28 cellular contexts compared by ENCODE assay signal in the genomic region with DNA sequence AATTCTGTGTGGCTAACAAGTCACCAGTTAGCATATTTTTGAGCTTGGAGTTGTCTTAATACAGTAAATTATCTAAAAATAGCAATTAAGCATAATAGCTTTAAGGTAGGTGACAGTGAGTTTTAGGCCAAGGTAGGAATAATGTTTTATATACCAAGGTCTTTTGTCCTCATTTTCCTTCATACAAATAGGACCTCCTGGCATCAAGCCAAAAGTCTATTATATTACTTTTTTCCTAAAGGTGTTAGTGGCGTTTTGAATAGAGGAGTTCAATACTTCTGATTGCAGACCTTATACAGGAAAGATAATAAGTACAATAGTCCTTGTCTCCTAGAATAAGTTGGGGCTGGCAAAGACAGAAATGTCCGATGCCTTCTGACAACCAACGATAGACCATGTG.
"Had no signal": no experiment of that assay in that cellular context is flagged by ENCODE, and none has a peak within 500 bp of the region (broad histone marks: within the 10 kb centered on the region; RNA-seq: fewer than 3 reads in every experiment).

No MANE protein-coding gene starts in this region.

- H3K36me3 ChIP-seq: colonic mucosa, esophagus muscularis mucosa, esophagus squamous epithelium, gastrocnemius medialis, gastroesophageal sphincter, heart left ventricle, heart right ventricle had no signal

- H3K4me1 ChIP-seq: colonic mucosa, esophagus muscularis mucosa, esophagus squamous epithelium, foreskin keratinocyte, gastrocnemius medialis, gastroesophageal sphincter, heart left ventricle had no signal

- FAIRE-seq: colon, endometrium, endothelial cell of umbilical vein, frontal cortex had no signal

- H3K4me3 ChIP-seq: colonic mucosa, coronary artery, dorsolateral prefrontal cortex, esophagus muscularis mucosa, esophagus squamous epithelium, gastrocnemius medialis, gastroesophageal sphincter, heart left ventricle, heart right ventricle, hepatocyte had no signal

- H2AFZ ChIP-seq: hepatocyte had no signal

- DNase-seq: colonic mucosa; cortex of kidney; dermis blood vessel endothelial cell; dorsolateral prefrontal cortex; effector CD4-positive, alpha-beta T cell; effector CD8-positive, alpha-beta T cell; effector memory CD4-positive, alpha-beta T cell; effector memory CD8-positive, alpha-beta T cell; endodermal cell; erythroblast; esophagus squamous epithelium; foreskin fibroblast; foreskin keratinocyte; foreskin melanocyte; gastrocnemius medialis; glutamatergic neuron; heart left ventricle; heart right ventricle had no signal

- H3K9me3 ChIP-seq: colonic mucosa, gastrocnemius medialis had no signal

- ATAC-seq: effector memory CD8-positive, alpha-beta T cell; esophagus mucosa; foreskin keratinocyte; gastrocnemius medialis; gastroesophageal sphincter; heart left ventricle; heart right ventricle had no signal

- H3K79me2 ChIP-seq: hepatocyte had no signal

- H3K27ac ChIP-seq: colonic mucosa, coronary artery, dorsolateral prefrontal cortex, epithelial cell of prostate, esophagus muscularis mucosa, esophagus squamous epithelium, foreskin keratinocyte, gastrocnemius medialis, gastroesophageal sphincter, heart left ventricle, heart right ventricle, hepatocyte had no signal

- H3K4me2 ChIP-seq: hepatocyte had no signal

- H3K27me3 ChIP-seq: colonic mucosa, esophagus muscularis mucosa, esophagus squamous epithelium, foreskin keratinocyte, gastrocnemius medialis, gastroesophageal sphincter, heart left ventricle, heart right ventricle, hepatocyte had no signal
